8 cellular contexts compared by ENCODE assay signal in the genomic region with DNA sequence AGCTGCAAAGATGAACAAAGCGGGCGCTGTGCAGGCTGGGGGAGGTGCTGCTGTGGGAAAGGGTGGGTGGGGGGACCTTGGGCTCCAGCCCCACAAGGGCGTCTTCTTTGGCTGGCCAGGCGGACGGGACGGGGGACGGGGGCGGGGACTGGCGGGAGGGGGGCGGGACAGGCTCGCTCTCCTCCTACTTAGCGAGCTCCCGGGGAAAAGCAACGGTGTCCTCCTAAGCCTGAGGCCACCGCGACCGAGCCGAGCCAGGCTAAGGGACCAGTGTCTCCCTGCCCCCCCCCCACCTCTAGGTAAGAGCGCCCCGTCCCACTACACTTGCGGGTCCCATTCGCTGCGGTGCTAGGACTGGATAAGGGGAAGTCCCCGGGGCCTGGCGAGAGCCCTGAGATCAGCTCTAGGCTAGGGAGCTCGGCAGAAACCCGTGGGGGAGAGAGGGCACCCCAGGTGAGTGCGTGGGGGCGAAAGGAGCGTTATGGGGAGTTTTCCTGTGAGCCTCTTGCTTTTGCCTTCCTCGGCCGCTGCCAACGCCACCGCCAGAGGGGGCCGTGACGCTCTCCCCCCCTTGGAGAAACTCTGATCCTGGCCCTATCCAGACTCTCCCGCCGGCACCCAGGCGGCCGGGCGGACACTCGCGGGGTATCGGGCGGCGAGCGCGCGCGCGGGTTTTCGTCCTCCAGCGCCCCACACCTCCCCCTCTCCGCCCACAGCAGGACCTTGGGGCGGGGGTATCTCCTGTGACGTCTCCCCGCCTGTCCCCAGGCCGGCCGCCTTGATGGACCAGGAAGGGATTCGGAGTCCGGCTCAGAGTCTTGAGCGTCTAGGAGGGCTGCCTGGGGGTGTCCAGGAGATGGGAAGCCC. TPM values are rescaled to one million over a fixed set of nuclear protein-coding genes. Genes with fewer than 3 reads are reported as not detected.
DNase-seq lines count a peak whose midpoint lies in the region; FAIRE-seq and TF ChIP-seq lines count a peak whose summit lies in the region.

A gene (plus strand): TSS at position 215 of the 867 bp plus-strand sequence. CDS start 6,222 bp downstream, outside the sequence.

- H3K9ac ChIP-seq in fibroblast of lung (ENCODE audit: insufficient read depth, low read length) (peak within 1 kb of the TSS; percentile 99), mucosa of stomach (ENCODE audit: low read length) (peak within 1 kb of the TSS; percentile 68), stomach smooth muscle (ENCODE audit: low read length in 2 of 2) (peak within 1 kb of the TSS; percentile 88 to 93)

- intact Hi-C loops in activated T-helper 2 cell treated with anti-CD3 and anti-CD28 coated beads, Interferon-gamma antibody, Interleukin-2, Interleukin-4, amounts not matched to agents 10 μg/mL and 5 μg/mL and 100 μg/mL, durations not matched to agents 14 hours and 24 hours and 36 hours (cut with micrococcal nuclease), result no loop called here

- peaks cover 37% of the 10 kb centered on the region for H3K79me2 ChIP-seq in fibroblast of lung (ENCODE audit: control insufficient read depth, insufficient read depth, low read length)

- DNase-seq in GM19239 (ENCODE audit: insufficient read length, low spot score) (no peak), OCI-M1 (lab: John Stamatoyannopoulos, UW) (peak; percentile 87), fibroblast of lung (ENCODE audit: low read depth in 2 of 2) (peak; percentile 66 to 78), GM12891 (ENCODE audit: insufficient read length, low spot score) (no peak)
- no peak for DNase-seq in activated T-helper 2 cell treated with anti-CD3 and anti-CD28 coated beads, Interferon-gamma antibody, Interleukin-2, Interleukin-4, amounts not matched to agents 10 μg/mL and 5 μg/mL and 100 μg/mL, durations not matched to agents 14 hours and 24 hours and 36 hours (ENCODE audit: low spot score)

- no peaks in the 10 kb centered on the region for H3K9me3 Mint-ChIP-seq in activated T-helper 2 cell treated with anti-CD3 and anti-CD28 coated beads, Interferon-gamma antibody, Interleukin-2, Interleukin-4, amounts not matched to agents 10 μg/mL and 5 μg/mL and 100 μg/mL, durations not matched to agents 14 hours and 24 hours and 36 hours

- no peaks in the 10 kb centered on the region for H3K27me3 ChIP-seq in fibroblast of lung (ENCODE audit: control insufficient read depth, insufficient read depth, low read length)
- H3K27me3 ChIP-seq in mucosa of stomach (ENCODE audit: control insufficient read depth, insufficient read depth, low read length), result peaks cover 45% of the 10 kb centered on the region
- H3K27me3 ChIP-seq in stomach smooth muscle (ENCODE audit: control insufficient read depth in 1 of 2, insufficient read depth in 2 of 2, low read length in 2 of 2), result no peaks in the 10 kb centered on the region

- H3K9me3 ChIP-seq in fibroblast of lung (ENCODE audit: control insufficient read depth, insufficient read depth, low read depth, low read length), result no peaks in the 10 kb centered on the region
- H3K9me3 ChIP-seq in mucosa of stomach (ENCODE audit: control insufficient read depth, low read length), result no peaks in the 10 kb centered on the region
- no peaks in the 10 kb centered on the region for H3K9me3 ChIP-seq in stomach smooth muscle (ENCODE audit: control insufficient read depth in 2 of 2, low read length in 2 of 2)

- H3K4me1 Mint-ChIP-seq in activated T-helper 2 cell treated with anti-CD3 and anti-CD28 coated beads, Interferon-gamma antibody, Interleukin-2, Interleukin-4, amounts not matched to agents 10 μg/mL and 5 μg/mL and 100 μg/mL, durations not matched to agents 14 hours and 24 hours and 36 hours (ENCODE audit: low read depth), result peaks cover 18% of the 10 kb centered on the region

- H3K27me3 Mint-ChIP-seq in activated T-helper 2 cell treated with anti-CD3 and anti-CD28 coated beads, Interferon-gamma antibody, Interleukin-2, Interleukin-4, amounts not matched to agents 10 μg/mL and 5 μg/mL and 100 μg/mL, durations not matched to agents 14 hours and 24 hours and 36 hours (ENCODE audit: low read depth), result peaks cover 29% of the 10 kb centered on the region

- no peak for TF ChIP-seq POLR2A in GM12891 (IDR thresholded peaks at IDR 0.05; ENCODE audit: low read depth, low read length)

- no peaks in the 10 kb centered on the region for H4K20me1 ChIP-seq in fibroblast of lung (ENCODE audit: control insufficient read depth, extremely low read depth, insufficient read depth, low read length)

- H2AFZ ChIP-seq in fibroblast of lung (ENCODE audit: low read length), result no peak within 1 kb of the TSS

- no peak within 1 kb of the TSS for H3K27ac Mint-ChIP-seq in activated T-helper 2 cell treated with anti-CD3 and anti-CD28 coated beads, Interferon-gamma antibody, Interleukin-2, Interleukin-4, amounts not matched to agents 10 μg/mL and 5 μg/mL and 100 μg/mL, durations not matched to agents 14 hours and 24 hours and 36 hours

- no peak within 1 kb of the TSS for H3K27ac ChIP-seq in 22Rv1
- H3K27ac ChIP-seq in fibroblast of lung (ENCODE audit: insufficient read depth, low read length), result peak within 1 kb of the TSS; percentile 98
- H3K27ac ChIP-seq in stomach smooth muscle (ENCODE audit: low read length), result peak within 1 kb of the TSS; percentile 89

- H3K4me3 Mint-ChIP-seq in activated T-helper 2 cell treated with anti-CD3 and anti-CD28 coated beads, Interferon-gamma antibody, Interleukin-2, Interleukin-4, amounts not matched to agents 10 μg/mL and 5 μg/mL and 100 μg/mL, durations not matched to agents 14 hours and 24 hours and 36 hours (ENCODE audit: low read depth), result peak within 1 kb of the TSS; percentile 69

- FAIRE-seq in GM19239 (lab: Jason Lieb, UNC), result peak; percentile 23
- FAIRE-seq in GM12891 (lab: Jason Lieb, UNC), result no peak

- TF ChIP-seq CTCF in 22Rv1 (IDR thresholded peaks at IDR 0.05) (peak; percentile 78), fibroblast of lung (conservative IDR thresholded peaks at IDR 0.05 in 1 of 2, IDR thresholded peaks at IDR 0.05 in 1 of 2; ENCODE audit: low read depth in 1 of 2, low read length in 2 of 2) (peak; percentile 53 to 56)

- H3K4me3 ChIP-seq in fibroblast of lung (replicated peaks in 1 of 4; ENCODE audit: control extremely low read depth in 1 of 4, insufficient read depth in 1 of 4, low read depth in 3 of 4, low read length in 4 of 4), result peak within 1 kb of the TSS; percentile 76 to 88 (median 81)
- peak within 1 kb of the TSS; percentile 19 for H3K4me3 ChIP-seq in mucosa of stomach (ENCODE audit: low read length)
- peak within 1 kb of the TSS; percentile 82 to 85 for H3K4me3 ChIP-seq in stomach smooth muscle (ENCODE audit: low read length in 2 of 2)

- H3K4me1 ChIP-seq in fibroblast of lung (ENCODE audit: control insufficient read depth, extremely low read depth, insufficient read depth, low read length) (peaks cover 50% of the 10 kb centered on the region), mucosa of stomach (ENCODE audit: control insufficient read depth, insufficient read depth, low read length) (peaks cover 36% of the 10 kb centered on the region), stomach smooth muscle (ENCODE audit: control insufficient read depth, insufficient read depth, low read length) (peaks cover 64% of the 10 kb centered on the region)

- H3K4me2 ChIP-seq in fibroblast of lung (ENCODE audit: extremely low read depth, insufficient read depth, low read length), result peak within 1 kb of the TSS; percentile 80

- H3K36me3 ChIP-seq in fibroblast of lung (ENCODE audit: control insufficient read depth, insufficient read depth, low read length) (peaks cover 3% of the 10 kb centered on the region), mucosa of stomach (ENCODE audit: control insufficient read depth, insufficient read depth, low read length) (no peaks in the 10 kb centered on the region), stomach smooth muscle (ENCODE audit: control insufficient read depth in 2 of 2, insufficient read depth in 2 of 2, low read length in 2 of 2) (no peaks in the 10 kb centered on the region)

- peaks cover 3% of the 10 kb centered on the region for H3K36me3 Mint-ChIP-seq in activated T-helper 2 cell treated with anti-CD3 and anti-CD28 coated beads, Interferon-gamma antibody, Interleukin-2, Interleukin-4, amounts not matched to agents 10 μg/mL and 5 μg/mL and 100 μg/mL, durations not matched to agents 14 hours and 24 hours and 36 hours (ENCODE audit: low read depth)

TF ChIP-seq in GM12891, 5 proteins besides CTCF, POLR2A, EP300 and RAD21:
- TF ChIP-seq POU2F2 (IDR thresholded peaks at IDR 0.05; ENCODE audit: low read depth, low read length) (no peak), SPI1 (IDR thresholded peaks at IDR 0.05; ENCODE audit: low read depth, low read length) (no peak), PAX5 (IDR thresholded peaks at IDR 0.05; ENCODE audit: insufficient read depth, low read length, severe bottlenecking) (no peak), POLR2AphosphoS5 (IDR thresholded peaks at IDR 0.05; ENCODE audit: low read depth, low read length) (no peak), TAF1 (IDR thresholded peaks at IDR 0.05; ENCODE audit: low read depth, low read length) (no peak)
TF ChIP-seq in GM12891: peak in this region for 0.

RNA-seq across cellular contexts. Expression of the gene that starts here (rescaled TPM):
- 2.1 and 2.2 TPM in 2 replicates for total RNA-seq in activated T-helper 2 cell treated with anti-CD3 and anti-CD28 coated beads, Interferon-gamma antibody, Interleukin-2, Interleukin-4, amounts not matched to agents 10 μg/mL and 5 μg/mL and 100 μg/mL, durations not matched to agents 14 hours and 24 hours and 36 hours
- 45.5 and 51.4 TPM in 2 replicates for total RNA-seq in fibroblast of lung
- 59.0 and 61.4 TPM in 2 replicates for polyA plus RNA-seq in fibroblast of lung
- 73.6 and 78.7 TPM in 2 replicates for polyA plus RNA-seq in fibroblast of lung (2012)
- 196 and 273 TPM in 2 replicates for polyA minus RNA-seq in fibroblast of lung (ENCODE audit: low replicate concordance)
- polyA plus RNA-seq in GM12891 (2012; ENCODE audit: low read depth, missing spikeins), result 0.08 TPM

Comparison
In these comparisons a context has a peak if more than half of its experiments do, and no peak if none do; other contexts are left out.
1. RNA of the gene that starts here (total RNA-seq): 45.5 to 51.4 TPM in fibroblast of lung; 2.1 to 2.2 TPM in activated T-helper 2 cell treated with anti-CD3 and anti-CD28 coated beads, Interferon-gamma antibody, Interleukin-2, Interleukin-4, amounts not matched to agents 10 μg/mL and 5 μg/mL and 100 μg/mL, durations not matched to agents 14 hours and 24 hours and 36 hours; every median in the first group is over 10 times any median in the second.
2. DNase-seq: peak in OCI-M1 (single experiment) and fibroblast of lung (2 of 2); none in GM19239 (single experiment), activated T-helper 2 cell treated with anti-CD3 and anti-CD28 coated beads, Interferon-gamma antibody, Interleukin-2, Interleukin-4, amounts not matched to agents 10 μg/mL and 5 μg/mL and 100 μg/mL, durations not matched to agents 14 hours and 24 hours and 36 hours (single experiment) and GM12891 (single experiment).
3. H3K4me3 ChIP-seq: peak in every context shown above with its lines; median percentile 84 in stomach smooth muscle; 81 in fibroblast of lung; 19 in mucosa of stomach.
4. Peak in every context shown above with its lines, with median percentiles within 50 percentile points of each other: H3K9ac ChIP-seq.